Comparison of ENCODE assay signal across 16 cellular contexts in genomic region chr15:92605225-92605944, GRCh38. TPM values are rescaled to one million over a fixed set of nuclear protein-coding genes. Genes with fewer than 3 reads are reported as not detected.
DNase-seq lines count a peak whose midpoint lies in the region; ATAC-seq and TF ChIP-seq lines count a peak whose summit lies in the region.
"Had no signal": no experiment of that assay in that cellular context is flagged by ENCODE, and none has a peak within 500 bp of the region (broad histone marks: within the 10 kb centered on the region; RNA-seq: fewer than 3 reads in every experiment).

No MANE protein-coding gene starts in this region.

- no peaks in the 10 kb centered on the region for H3K27me3 ChIP-seq in lower lobe of right lung (ENCODE audit: low read depth)
- H3K27me3 ChIP-seq: BLaER1 had no signal

- H3K36me3 ChIP-seq in lower lobe of right lung, result no peaks in the 10 kb centered on the region
- H3K36me3 ChIP-seq: BLaER1 had no signal

- peaks cover 7% of the 10 kb centered on the region for H3K4me1 ChIP-seq in lower lobe of right lung
- H3K4me1 ChIP-seq: BLaER1, Caco-2 had no signal

- H3K27ac ChIP-seq in VCaP (0 out of 2 replicates have a peak overlapping the region, but pooled peaks have one; percentile 15), lower lobe of right lung (peak overlapping the region; percentile 3)
- H3K27ac ChIP-seq: BLaER1, C4-2B, GM23248 had no signal

- H3K9me3 ChIP-seq in lower lobe of right lung, result no peaks in the 10 kb centered on the region
- H3K9me3 ChIP-seq: Caco-2 had no signal

- no peak for TF ChIP-seq CTCF in VCaP (conservative IDR thresholded peaks at IDR 0.05)
- no peak for TF ChIP-seq CTCF in lower lobe of right lung (IDR thresholded peaks at IDR 0.05)

- H3K4me3 ChIP-seq in lower lobe of right lung, result no peak overlapping the region
- H3K4me3 ChIP-seq: BLaER1, GM23248 had no signal

- intact Hi-C loops in lower lobe of right lung (cut with DNase I), result no loop called here
- intact Hi-C loops in sciatic nerve (cut with DNase I), result no loop called here

- DNase-seq in lower lobe of right lung, result no peak
- peak; percentile 32 for DNase-seq in sciatic nerve (ENCODE audit: low spot score)
- no peak for DNase-seq in midbrain (lab: John Stamatoyannopoulos, UW)
- no peak for DNase-seq in NCI-H2196 (lab: John Stamatoyannopoulos, UW; ENCODE audit: unreplicated experiment)
- no peak for DNase-seq in RKO (ENCODE audit: low spot score)
- DNase-seq: Caco-2; CD4-positive, CD25-positive, alpha-beta regulatory T cell; CD8-positive, alpha-beta T cell; DMS153; DND-41; GM23248; H7; HCEC 1CT had no signal

- ATAC-seq in lower lobe of right lung (peak; percentile 47 to 56), sciatic nerve (no peak)
- ATAC-seq: CD8-positive, alpha-beta T cell had no signal

RNA-seq across cellular contexts. Expression of gene FAM174B, which starts 50.2 kb away (rescaled TPM):
- total RNA-seq in lower lobe of right lung (57.7 TPM), sciatic nerve (17.5 TPM)
